8 cellular contexts compared by ENCODE assay signal in the genomic region with DNA sequence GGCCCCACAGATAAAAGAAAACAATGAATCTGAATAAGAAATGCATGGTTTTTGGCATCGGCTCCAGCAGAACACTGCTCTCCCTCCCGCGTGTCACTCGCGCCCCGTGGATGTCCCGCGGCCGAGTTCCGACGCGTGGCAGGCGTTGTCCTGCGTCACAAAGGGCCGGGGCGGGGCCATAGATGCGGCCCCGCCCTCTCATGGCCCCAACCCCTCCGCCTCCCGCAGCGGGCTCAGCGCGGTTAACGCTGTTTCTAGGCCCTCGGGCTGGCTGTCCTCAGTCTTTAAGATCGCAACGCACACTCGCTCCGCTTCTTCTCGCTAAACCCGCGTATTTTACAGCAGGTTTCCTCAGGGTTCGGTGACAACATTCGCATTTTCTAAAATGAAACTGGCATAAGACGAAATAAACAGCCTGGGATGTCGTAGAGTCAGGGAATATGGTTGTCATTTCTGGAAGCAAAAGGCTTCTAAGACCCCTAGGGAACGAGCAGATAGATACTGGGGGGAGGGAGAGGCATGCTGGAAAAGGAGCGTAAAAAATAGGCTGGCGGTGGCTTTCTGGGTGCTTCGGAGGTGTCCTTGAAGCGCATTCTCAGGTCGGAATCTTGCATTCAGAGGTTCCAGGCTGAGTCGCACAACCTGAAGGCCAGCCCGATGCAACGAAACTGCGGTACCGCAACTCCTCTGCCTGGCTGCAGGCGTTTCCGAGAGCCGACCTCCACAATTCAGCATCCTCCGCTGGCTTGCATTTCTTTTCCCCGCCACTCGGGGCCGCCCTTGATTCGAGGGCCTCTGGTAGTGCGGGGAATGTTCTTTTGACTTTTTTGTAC. TPM values are rescaled to one million over a fixed set of nuclear protein-coding genes. Genes with fewer than 3 reads are reported as not detected.
A peak's percentile ranks its signal among the peaks of the same experiment; 100 is the strongest.
DNase-seq lines count a peak whose midpoint lies in the region; ATAC-seq, FAIRE-seq and TF ChIP-seq lines count a peak whose summit lies in the region.

A gene with protein sequence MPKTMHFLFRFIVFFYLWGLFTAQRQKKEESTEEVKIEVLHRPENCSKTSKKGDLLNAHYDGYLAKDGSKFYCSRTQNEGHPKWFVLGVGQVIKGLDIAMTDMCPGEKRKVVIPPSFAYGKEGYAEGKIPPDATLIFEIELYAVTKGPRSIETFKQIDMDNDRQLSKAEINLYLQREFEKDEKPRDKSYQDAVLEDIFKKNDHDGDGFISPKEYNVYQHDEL (minus strand): TSS at position 159 of the 833 bp plus-strand sequence. CDS start 101 bp downstream, at position 58.

- H3K9me2 ChIP-seq in OCI-LY7 (ENCODE audit: insufficient read depth, low read length) = no peaks in the 10 kb centered on the region

- peaks cover 13% of the 10 kb centered on the region; the same call in 1 of the 2 replicates for H4K20me1 ChIP-seq in OCI-LY7 (ENCODE audit: insufficient read depth, low read length)

- no TSS peak for BruUV-seq in OCI-LY7 (replicated peaks; lab: Mats Ljungman, UMichigan)

- H3K27ac ChIP-seq in OCI-LY7 (ENCODE audit: low read depth, low read length, poor library complexity, severe bottlenecking) = peak within 1 kb of the TSS; percentile 86

- peak; percentile 42 for ATAC-seq in GM21423 (IDR thresholded peaks at IDR 0.05; ENCODE audit: unreplicated experiment)

- CTCF ChIA-PET in OCI-LY7 (lab: Charles Lee; ENCODE audit: unreplicated experiment) = no interaction called here

- H3K4me1 ChIP-seq in OCI-LY7 (ENCODE audit: insufficient read depth, low read length, poor library complexity, severe bottlenecking) = peaks cover 38% of the 10 kb centered on the region

- FAIRE-seq in D721Med (lab: Jason Lieb, UNC) = no peak

- H3K9me3 ChIP-seq in OCI-LY7 (ENCODE audit: low read length) = no peaks in the 10 kb centered on the region

- POLR2A ChIA-PET in OCI-LY7 (lab: Charles Lee) = interaction anchor here (1.6 kb wide), 1 partner anchor 14 kb away, joined by 4 read pairs; no protein-coding TSS in a partner anchor

- TF ChIP-seq CTCF in D721Med (IDR thresholded peaks at IDR 0.05; ENCODE audit: insufficient read depth, missing control alignments) = peak; percentile 61
- TF ChIP-seq CTCF in OCI-LY7 (conservative IDR thresholded peaks at IDR 0.05; ENCODE audit: low read length) = peak; percentile 85
- peak; percentile 62 for TF ChIP-seq CTCF in epithelial cell of proximal tubule (conservative IDR thresholded peaks at IDR 0.05; ENCODE audit: low read depth, low read length)

- H2AFZ ChIP-seq in OCI-LY7 (ENCODE audit: low read length) = peak within 1 kb of the TSS; percentile 100

- intact Hi-C loops in OCI-LY7 (cut with micrococcal nuclease; ENCODE audit: unreplicated experiment) = loop anchor here (1.0 kb wide), 2 partner anchors 27 to 45 kb away; a partner anchor contains a TSS

- H3K4me3 ChIP-seq in OCI-LY7 (ENCODE audit: low read depth, low read length, poor library complexity, severe bottlenecking) (peak within 1 kb of the TSS; percentile 78), epithelial cell of proximal tubule (ENCODE audit: low read depth, low read length) (peak within 1 kb of the TSS; percentile 72)

- peak within 1 kb of the TSS; percentile 97 for H3K4me2 ChIP-seq in OCI-LY7 (ENCODE audit: low read length)

- peaks cover 46% of the 10 kb centered on the region for H3K79me2 ChIP-seq in OCI-LY7 (ENCODE audit: insufficient read depth, low read depth, low read length)

- no peaks in the 10 kb centered on the region for H3K36me3 ChIP-seq in OCI-LY7 (ENCODE audit: insufficient read depth, low read length)

- peak; percentile 46 for DNase-seq in D721Med (ENCODE audit: insufficient read length, low spot score)
- peak; percentile 56 for DNase-seq in HuH-7.5 (ENCODE audit: low spot score)
- peak; percentile 87 for DNase-seq in OCI-LY7 (ENCODE audit: low spot score)
- DNase-seq in activated T-cell treated with anti-CD3 and anti-CD28 coated beads for 4 hours = peak; percentile 75
- DNase-seq in epithelial cell of proximal tubule (ENCODE audit: low read depth) = no peak
- peak; percentile 86 for DNase-seq in mucosa of gallbladder (ENCODE audit: low spot score)
- peak; percentile 65 to 68 for DNase-seq in stimulated activated CD8-positive, alpha-beta memory T cell treated with anti-CD3 and anti-CD28 coated beads, Interleukin-4, amount 100 ng/mL, for 4 hours (ENCODE audit: low read depth in 2 of 2, low spot score in 1 of 2)

RNA-seq across cellular contexts. Expression of the gene that starts here (rescaled TPM):
- total RNA-seq in OCI-LY7 (2014; rRNA removed; shearing (Covaris generic)) = 8.5 and 10.7 TPM in 2 replicates
- total RNA-seq in OCI-LY7 (2022) (8.3 TPM in 2 replicates), epithelial cell of proximal tubule (9.5 and 16.2 TPM in 2 replicates), mucosa of gallbladder (9.1 TPM)
